Comparison of ENCODE assay signal across 1 cellular context in the genomic region with DNA sequence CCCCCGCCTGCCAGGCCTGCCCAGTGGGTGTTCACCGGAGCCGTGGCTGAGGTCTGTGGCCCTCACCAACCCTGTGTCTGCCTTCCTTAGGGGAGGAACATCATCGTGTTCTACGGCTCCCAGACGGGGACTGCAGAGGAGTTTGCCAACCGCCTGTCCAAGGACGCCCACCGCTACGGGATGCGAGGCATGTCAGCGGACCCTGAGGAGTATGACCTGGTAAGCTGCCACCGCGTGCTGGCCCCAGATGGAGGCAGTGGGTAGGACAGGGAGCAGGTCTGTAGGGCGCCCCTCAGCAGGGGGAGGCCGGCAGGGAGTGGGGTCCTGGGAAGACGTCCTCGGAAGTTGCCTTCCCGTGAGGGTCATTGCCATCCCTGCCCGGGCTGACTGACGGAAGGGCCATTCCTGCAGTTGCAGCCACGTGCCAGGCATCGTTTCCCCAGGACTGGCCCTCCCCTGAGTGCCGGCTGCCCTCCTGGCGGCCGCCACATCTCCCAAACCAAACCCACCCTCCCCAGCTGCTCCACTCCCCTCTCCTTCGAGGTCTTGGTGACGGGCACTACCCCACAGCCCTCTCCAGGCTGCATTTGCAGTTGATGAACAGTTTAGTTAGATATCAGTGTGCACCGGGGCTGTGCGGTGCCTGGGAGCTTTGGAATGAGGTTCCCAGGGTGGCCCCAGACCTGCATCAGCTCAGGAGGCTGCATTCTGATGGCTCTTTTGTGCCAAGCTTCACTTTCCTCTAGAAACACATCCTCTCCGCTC.
TF ChIP-seq lines count a peak whose summit lies in the region.

No MANE protein-coding gene starts in this region.

TF ChIP-seq in WTC11, 78 proteins besides CTCF, POLR2A, EP300 and RAD21 (continued from another document):
- TF ChIP-seq, protein P1, sequence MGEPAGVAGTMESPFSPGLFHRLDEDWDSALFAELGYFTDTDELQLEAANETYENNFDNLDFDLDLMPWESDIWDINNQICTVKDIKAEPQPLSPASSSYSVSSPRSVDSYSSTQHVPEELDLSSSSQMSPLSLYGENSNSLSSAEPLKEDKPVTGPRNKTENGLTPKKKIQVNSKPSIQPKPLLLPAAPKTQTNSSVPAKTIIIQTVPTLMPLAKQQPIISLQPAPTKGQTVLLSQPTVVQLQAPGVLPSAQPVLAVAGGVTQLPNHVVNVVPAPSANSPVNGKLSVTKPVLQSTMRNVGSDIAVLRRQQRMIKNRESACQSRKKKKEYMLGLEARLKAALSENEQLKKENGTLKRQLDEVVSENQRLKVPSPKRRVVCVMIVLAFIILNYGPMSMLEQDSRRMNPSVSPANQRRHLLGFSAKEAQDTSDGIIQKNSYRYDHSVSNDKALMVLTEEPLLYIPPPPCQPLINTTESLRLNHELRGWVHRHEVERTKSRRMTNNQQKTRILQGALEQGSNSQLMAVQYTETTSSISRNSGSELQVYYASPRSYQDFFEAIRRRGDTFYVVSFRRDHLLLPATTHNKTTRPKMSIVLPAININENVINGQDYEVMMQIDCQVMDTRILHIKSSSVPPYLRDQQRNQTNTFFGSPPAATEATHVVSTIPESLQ (CRISPR knock-in tag; IDR thresholded peaks at IDR 0.05): no peak
- TF ChIP-seq, protein P2, sequence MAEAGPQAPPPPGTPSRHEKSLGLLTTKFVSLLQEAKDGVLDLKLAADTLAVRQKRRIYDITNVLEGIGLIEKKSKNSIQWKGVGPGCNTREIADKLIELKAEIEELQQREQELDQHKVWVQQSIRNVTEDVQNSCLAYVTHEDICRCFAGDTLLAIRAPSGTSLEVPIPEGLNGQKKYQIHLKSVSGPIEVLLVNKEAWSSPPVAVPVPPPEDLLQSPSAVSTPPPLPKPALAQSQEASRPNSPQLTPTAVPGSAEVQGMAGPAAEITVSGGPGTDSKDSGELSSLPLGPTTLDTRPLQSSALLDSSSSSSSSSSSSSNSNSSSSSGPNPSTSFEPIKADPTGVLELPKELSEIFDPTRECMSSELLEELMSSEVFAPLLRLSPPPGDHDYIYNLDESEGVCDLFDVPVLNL (CRISPR knock-in tag; IDR thresholded peaks at IDR 0.05; ENCODE audit: borderline replicate concordance, low read depth): no peak
- TF ChIP-seq, protein P3, sequence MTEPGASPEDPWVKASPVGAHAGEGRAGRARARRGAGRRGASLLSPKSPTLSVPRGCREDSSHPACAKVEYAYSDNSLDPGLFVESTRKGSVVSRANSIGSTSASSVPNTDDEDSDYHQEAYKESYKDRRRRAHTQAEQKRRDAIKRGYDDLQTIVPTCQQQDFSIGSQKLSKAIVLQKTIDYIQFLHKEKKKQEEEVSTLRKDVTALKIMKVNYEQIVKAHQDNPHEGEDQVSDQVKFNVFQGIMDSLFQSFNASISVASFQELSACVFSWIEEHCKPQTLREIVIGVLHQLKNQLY (CRISPR knock-in tag; IDR thresholded peaks at IDR 0.05): no peak
- no peak for TF ChIP-seq FOXJ3 (CRISPR knock-in tag; IDR thresholded peaks at IDR 0.05; ENCODE audit: borderline replicate concordance)
- no peak for TF ChIP-seq ZNF317 (CRISPR knock-in tag; IDR thresholded peaks at IDR 0.05; ENCODE audit: borderline replicate concordance, low read depth)
- no peak for TF ChIP-seq NR3C1 (CRISPR knock-in tag; conservative IDR thresholded peaks at IDR 0.05; ENCODE audit: low read depth)
- TF ChIP-seq SMAD3 (CRISPR knock-in tag; IDR thresholded peaks at IDR 0.05; ENCODE audit: borderline replicate concordance): no peak
- no peak for TF ChIP-seq PRRX2 (CRISPR knock-in tag; IDR thresholded peaks at IDR 0.05)
- no peak for TF ChIP-seq MYBL2 (CRISPR knock-in tag; IDR thresholded peaks at IDR 0.05)
- no peak for TF ChIP-seq ZBTB21 (CRISPR knock-in tag; IDR thresholded peaks at IDR 0.05; ENCODE audit: borderline replicate concordance)
- TF ChIP-seq, protein P4, sequence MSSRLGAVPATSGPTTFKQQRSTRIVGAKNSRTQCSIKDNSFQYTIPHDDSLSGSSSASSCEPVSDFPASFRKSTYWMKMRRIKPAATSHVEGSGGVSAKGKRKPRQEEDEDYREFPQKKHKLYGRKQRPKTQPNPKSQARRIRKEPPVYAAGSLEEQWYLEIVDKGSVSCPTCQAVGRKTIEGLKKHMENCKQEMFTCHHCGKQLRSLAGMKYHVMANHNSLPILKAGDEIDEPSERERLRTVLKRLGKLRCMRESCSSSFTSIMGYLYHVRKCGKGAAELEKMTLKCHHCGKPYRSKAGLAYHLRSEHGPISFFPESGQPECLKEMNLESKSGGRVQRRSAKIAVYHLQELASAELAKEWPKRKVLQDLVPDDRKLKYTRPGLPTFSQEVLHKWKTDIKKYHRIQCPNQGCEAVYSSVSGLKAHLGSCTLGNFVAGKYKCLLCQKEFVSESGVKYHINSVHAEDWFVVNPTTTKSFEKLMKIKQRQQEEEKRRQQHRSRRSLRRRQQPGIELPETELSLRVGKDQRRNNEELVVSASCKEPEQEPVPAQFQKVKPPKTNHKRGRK (CRISPR knock-in tag; IDR thresholded peaks at IDR 0.05; ENCODE audit: borderline replicate concordance): no peak
- TF ChIP-seq, protein P5, sequence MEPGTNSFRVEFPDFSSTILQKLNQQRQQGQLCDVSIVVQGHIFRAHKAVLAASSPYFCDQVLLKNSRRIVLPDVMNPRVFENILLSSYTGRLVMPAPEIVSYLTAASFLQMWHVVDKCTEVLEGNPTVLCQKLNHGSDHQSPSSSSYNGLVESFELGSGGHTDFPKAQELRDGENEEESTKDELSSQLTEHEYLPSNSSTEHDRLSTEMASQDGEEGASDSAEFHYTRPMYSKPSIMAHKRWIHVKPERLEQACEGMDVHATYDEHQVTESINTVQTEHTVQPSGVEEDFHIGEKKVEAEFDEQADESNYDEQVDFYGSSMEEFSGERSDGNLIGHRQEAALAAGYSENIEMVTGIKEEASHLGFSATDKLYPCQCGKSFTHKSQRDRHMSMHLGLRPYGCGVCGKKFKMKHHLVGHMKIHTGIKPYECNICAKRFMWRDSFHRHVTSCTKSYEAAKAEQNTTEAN (CRISPR knock-in tag; IDR thresholded peaks at IDR 0.05): no peak
- no peak for TF ChIP-seq FOXP1 (CRISPR knock-in tag; IDR thresholded peaks at IDR 0.05; ENCODE audit: borderline replicate concordance)
- TF ChIP-seq, protein P6, sequence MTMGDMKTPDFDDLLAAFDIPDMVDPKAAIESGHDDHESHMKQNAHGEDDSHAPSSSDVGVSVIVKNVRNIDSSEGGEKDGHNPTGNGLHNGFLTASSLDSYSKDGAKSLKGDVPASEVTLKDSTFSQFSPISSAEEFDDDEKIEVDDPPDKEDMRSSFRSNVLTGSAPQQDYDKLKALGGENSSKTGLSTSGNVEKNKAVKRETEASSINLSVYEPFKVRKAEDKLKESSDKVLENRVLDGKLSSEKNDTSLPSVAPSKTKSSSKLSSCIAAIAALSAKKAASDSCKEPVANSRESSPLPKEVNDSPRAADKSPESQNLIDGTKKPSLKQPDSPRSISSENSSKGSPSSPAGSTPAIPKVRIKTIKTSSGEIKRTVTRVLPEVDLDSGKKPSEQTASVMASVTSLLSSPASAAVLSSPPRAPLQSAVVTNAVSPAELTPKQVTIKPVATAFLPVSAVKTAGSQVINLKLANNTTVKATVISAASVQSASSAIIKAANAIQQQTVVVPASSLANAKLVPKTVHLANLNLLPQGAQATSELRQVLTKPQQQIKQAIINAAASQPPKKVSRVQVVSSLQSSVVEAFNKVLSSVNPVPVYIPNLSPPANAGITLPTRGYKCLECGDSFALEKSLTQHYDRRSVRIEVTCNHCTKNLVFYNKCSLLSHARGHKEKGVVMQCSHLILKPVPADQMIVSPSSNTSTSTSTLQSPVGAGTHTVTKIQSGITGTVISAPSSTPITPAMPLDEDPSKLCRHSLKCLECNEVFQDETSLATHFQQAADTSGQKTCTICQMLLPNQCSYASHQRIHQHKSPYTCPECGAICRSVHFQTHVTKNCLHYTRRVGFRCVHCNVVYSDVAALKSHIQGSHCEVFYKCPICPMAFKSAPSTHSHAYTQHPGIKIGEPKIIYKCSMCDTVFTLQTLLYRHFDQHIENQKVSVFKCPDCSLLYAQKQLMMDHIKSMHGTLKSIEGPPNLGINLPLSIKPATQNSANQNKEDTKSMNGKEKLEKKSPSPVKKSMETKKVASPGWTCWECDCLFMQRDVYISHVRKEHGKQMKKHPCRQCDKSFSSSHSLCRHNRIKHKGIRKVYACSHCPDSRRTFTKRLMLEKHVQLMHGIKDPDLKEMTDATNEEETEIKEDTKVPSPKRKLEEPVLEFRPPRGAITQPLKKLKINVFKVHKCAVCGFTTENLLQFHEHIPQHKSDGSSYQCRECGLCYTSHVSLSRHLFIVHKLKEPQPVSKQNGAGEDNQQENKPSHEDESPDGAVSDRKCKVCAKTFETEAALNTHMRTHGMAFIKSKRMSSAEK (CRISPR knock-in tag; IDR thresholded peaks at IDR 0.05; ENCODE audit: borderline replicate concordance): no peak
- TF ChIP-seq, protein P7, sequence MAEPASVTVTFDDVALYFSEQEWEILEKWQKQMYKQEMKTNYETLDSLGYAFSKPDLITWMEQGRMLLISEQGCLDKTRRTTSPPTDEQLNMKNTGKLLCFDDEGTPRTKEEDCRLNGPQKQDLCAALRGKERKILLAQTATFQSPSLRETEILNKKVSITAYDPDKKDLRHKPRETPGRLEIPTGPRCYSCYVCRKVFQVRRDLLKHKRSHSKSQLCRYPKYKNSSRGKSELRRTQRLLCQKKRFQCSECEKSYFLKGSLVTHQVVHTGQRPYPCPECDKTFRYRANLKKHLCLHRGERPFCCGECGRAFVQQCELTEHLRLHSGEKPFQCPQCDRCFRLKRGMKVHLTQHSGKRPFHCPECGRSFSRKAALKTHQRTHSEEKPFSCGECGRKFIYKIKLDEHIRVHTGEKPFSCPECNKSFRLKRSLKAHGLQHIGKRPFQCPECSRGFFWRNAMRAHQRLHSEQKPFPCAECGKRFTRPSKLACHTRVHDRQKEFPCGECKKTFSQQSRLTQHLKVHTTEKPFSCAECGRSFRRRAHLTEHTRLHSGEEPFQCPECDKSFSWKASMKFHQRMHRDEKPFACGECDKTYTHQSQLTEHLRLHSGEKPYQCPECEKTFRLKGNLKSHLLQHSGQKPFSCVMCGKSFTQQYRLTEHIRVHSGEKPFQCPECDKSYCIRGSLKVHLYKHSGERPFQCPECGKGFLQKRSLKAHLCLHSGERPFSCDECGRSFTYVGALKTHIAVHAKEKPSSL (CRISPR knock-in tag; conservative IDR thresholded peaks at IDR 0.05): no peak
- TF ChIP-seq RORB (CRISPR knock-in tag; IDR thresholded peaks at IDR 0.05): no peak
- TF ChIP-seq, protein P8, sequence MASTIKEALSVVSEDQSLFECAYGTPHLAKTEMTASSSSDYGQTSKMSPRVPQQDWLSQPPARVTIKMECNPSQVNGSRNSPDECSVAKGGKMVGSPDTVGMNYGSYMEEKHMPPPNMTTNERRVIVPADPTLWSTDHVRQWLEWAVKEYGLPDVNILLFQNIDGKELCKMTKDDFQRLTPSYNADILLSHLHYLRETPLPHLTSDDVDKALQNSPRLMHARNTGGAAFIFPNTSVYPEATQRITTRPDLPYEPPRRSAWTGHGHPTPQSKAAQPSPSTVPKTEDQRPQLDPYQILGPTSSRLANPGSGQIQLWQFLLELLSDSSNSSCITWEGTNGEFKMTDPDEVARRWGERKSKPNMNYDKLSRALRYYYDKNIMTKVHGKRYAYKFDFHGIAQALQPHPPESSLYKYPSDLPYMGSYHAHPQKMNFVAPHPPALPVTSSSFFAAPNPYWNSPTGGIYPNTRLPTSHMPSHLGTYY (CRISPR knock-in tag; IDR thresholded peaks at IDR 0.05): no peak
